ENCODE assay signal across 8 cellular contexts in the genomic region with DNA sequence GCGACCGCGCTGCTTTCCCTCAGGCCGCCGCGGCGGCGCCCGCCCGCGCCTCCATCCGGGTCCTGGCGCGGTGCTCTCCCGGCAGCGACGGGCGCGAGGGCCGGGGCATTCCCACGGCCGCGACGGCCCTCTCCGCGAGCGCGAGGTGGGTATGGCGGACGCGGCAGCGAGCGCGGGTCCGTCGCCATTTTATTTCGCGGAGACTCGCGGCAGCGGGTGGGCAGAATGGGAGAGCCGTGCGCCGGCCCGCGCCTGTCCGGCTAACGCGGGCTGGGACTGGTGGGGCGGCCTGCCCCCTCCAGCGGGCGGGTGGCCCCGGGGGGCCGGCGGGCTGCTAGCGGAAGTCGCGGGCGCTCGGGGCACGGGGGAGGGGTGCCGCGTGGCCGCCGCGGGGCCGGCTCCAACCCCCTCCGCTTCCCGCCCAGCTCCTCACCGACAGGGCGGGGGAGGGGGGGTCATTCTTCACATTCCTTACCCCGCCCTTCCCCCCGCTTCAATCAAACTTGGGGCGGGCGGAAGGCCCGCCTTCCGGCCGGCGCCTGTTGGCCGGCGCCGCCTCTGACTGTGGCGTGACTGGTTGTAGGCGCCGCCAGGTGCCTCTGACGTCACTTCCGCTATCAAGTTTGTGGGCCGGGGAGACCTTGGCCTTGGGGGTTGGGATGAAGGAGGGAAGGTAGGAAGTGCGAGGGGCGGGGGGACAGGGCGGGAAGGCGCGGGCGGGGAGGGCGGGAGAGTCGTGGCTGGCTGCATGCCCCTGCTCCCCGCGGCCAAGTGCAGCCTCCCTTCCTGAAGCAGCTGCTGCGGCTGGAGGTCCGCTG.
DNase-seq lines count a peak whose midpoint lies in the region; ATAC-seq, FAIRE-seq and TF ChIP-seq lines count a peak whose summit lies in the region.

No MANE protein-coding gene starts in this region.

- peaks cover 40% of the 10 kb centered on the region for H3K4me1 Mint-ChIP-seq in T-helper 2 cell treated with Interferon-gamma antibody and Interleukin-4, amounts not matched to agents 5 μg/mL and 100 μg/mL, for 36 hours (ENCODE audit: low read depth)
- peaks cover 6% of the 10 kb centered on the region for H3K4me1 Mint-ChIP-seq in astrocyte (ENCODE audit: low read depth, unreplicated experiment)

- H3K27ac ChIP-seq in astrocyte (ENCODE audit: low read depth, low read length) = peak overlapping the region; percentile 99
- peak overlapping the region; percentile 99 for H3K27ac ChIP-seq in rectal smooth muscle tissue (ENCODE audit: low read depth, low read length)
- peak overlapping the region; percentile 65 to 97 for H3K27ac ChIP-seq in aorta (ENCODE audit: low read depth in 1 of 2, low read length in 2 of 2)

- intact Hi-C loops in aorta (cut with DNase I) = loop anchor here in 1 of 2 donors (2.0 kb wide), 1 partner anchor 26 kb away; no protein-coding TSS in a partner anchor

- peak overlapping the region; percentile 94 for H3K27ac Mint-ChIP-seq in T-helper 2 cell treated with Interferon-gamma antibody and Interleukin-4, amounts not matched to agents 5 μg/mL and 100 μg/mL, for 36 hours
- peak overlapping the region; percentile 94 for H3K27ac Mint-ChIP-seq in astrocyte (ENCODE audit: unreplicated experiment)

- H3K27me3 Mint-ChIP-seq in T-helper 2 cell treated with Interferon-gamma antibody and Interleukin-4, amounts not matched to agents 5 μg/mL and 100 μg/mL, for 36 hours (ENCODE audit: low read depth) = no peaks in the 10 kb centered on the region
- H3K27me3 Mint-ChIP-seq in astrocyte (ENCODE audit: low read depth, unreplicated experiment) = no peaks in the 10 kb centered on the region

- H3K4me2 ChIP-seq in astrocyte (ENCODE audit: low read length) = peak overlapping the region; percentile 92

- peak; percentile 86 for DNase-seq in NCI-H187 treated with DMSO at 0.1 percent for 48 hours (lab: John Stamatoyannopoulos, UW)
- peak; percentile 94 for DNase-seq in T-helper 2 cell treated with Interferon-gamma antibody and Interleukin-4, amounts not matched to agents 5 μg/mL and 100 μg/mL, for 36 hours (ENCODE audit: low spot score)
- DNase-seq in astrocyte (ENCODE audit: low read depth) = peak; percentile 97
- peak; percentile 93 for DNase-seq in hepatic stellate cell (ENCODE audit: low spot score)
- DNase-seq in aorta = peak; percentile 98

- H3K4me1 ChIP-seq in astrocyte (ENCODE audit: insufficient read depth, low read length) = peaks cover 10% of the 10 kb centered on the region
- H3K4me1 ChIP-seq in rectal smooth muscle tissue (ENCODE audit: control insufficient read depth, insufficient read depth, low read length) = peaks cover 34% of the 10 kb centered on the region
- peaks cover 0 to 2% of the 10 kb centered on the region in 2 donors for H3K4me1 ChIP-seq in aorta (ENCODE audit: control insufficient read depth in 1 of 2, insufficient read depth in 2 of 2, low read length in 2 of 2)

- H3K9ac ChIP-seq in astrocyte (ENCODE audit: low read length) (peak overlapping the region; percentile 99), rectal smooth muscle tissue (ENCODE audit: low read length) (peak overlapping the region; percentile 91)

- peaks cover 44% of the 10 kb centered on the region for H4K20me1 ChIP-seq in astrocyte (ENCODE audit: insufficient read depth, low read length)

- H3K27me3 ChIP-seq in astrocyte (ENCODE audit: insufficient read depth, low read length) (no peaks in the 10 kb centered on the region), rectal smooth muscle tissue (ENCODE audit: control insufficient read depth, insufficient read depth, low read length) (no peaks in the 10 kb centered on the region), aorta (ENCODE audit: control insufficient read depth in 1 of 2, insufficient read depth in 2 of 2, low read length in 1 of 2) (no peaks in the 10 kb centered on the region)

- TF ChIP-seq POLR2A in GM18505 (IDR thresholded peaks at IDR 0.05; ENCODE audit: borderline replicate concordance, extremely low read depth, insufficient read depth, insufficient read length) = peak; percentile 85

- ATAC-seq in GM18505 (IDR thresholded peaks at IDR 0.05; ENCODE audit: unreplicated experiment) (peak; percentile 62), HG02970 (IDR thresholded peaks at IDR 0.05; ENCODE audit: low FRiP score, unreplicated experiment) (peak; percentile 65), aorta (ENCODE audit: low FRiP score) (peak; percentile 90)

- WGBS in aorta, 2 donors = 0 to 1% methylated on average over 61 to 100 of the region's 100 CpGs

- H3K4me3 Mint-ChIP-seq in T-helper 2 cell treated with Interferon-gamma antibody and Interleukin-4, amounts not matched to agents 5 μg/mL and 100 μg/mL, for 36 hours = peak overlapping the region; percentile 91
- peak overlapping the region; percentile 93 for H3K4me3 Mint-ChIP-seq in astrocyte (ENCODE audit: unreplicated experiment)

- peaks cover 18% of the 10 kb centered on the region for H3K36me3 Mint-ChIP-seq in T-helper 2 cell treated with Interferon-gamma antibody and Interleukin-4, amounts not matched to agents 5 μg/mL and 100 μg/mL, for 36 hours (ENCODE audit: low read depth)
- H3K36me3 Mint-ChIP-seq in astrocyte (ENCODE audit: low read depth, unreplicated experiment) = no peaks in the 10 kb centered on the region

- no peak for FAIRE-seq in astrocyte (lab: Jason Lieb, UNC)

- peaks cover 47% of the 10 kb centered on the region for H3K79me2 ChIP-seq in astrocyte (ENCODE audit: insufficient read depth, low read length)

- H3K4me3 ChIP-seq in astrocyte (ENCODE audit: insufficient read depth, low read depth, low read length) (peak overlapping the region; percentile 99), rectal smooth muscle tissue (ENCODE audit: low read length) (peak overlapping the region; percentile 93), aorta (ENCODE audit: low read length in 2 of 2) (peak overlapping the region; percentile 88 to 99)

- TF ChIP-seq CTCF in astrocyte (IDR thresholded peaks at IDR 0.05; ENCODE audit: insufficient read depth, low read depth, low read length) = no peak

- peak overlapping the region; percentile 63 for H2AFZ ChIP-seq in astrocyte (ENCODE audit: low read depth, low read length)

- no peaks in the 10 kb centered on the region for H3K9me3 ChIP-seq in astrocyte (ENCODE audit: insufficient read depth, low read depth, low read length)
- no peaks in the 10 kb centered on the region for H3K9me3 ChIP-seq in aorta (ENCODE audit: control insufficient read depth, low read length)

- H3K9me3 Mint-ChIP-seq in T-helper 2 cell treated with Interferon-gamma antibody and Interleukin-4, amounts not matched to agents 5 μg/mL and 100 μg/mL, for 36 hours = no peaks in the 10 kb centered on the region
- no peaks in the 10 kb centered on the region for H3K9me3 Mint-ChIP-seq in astrocyte (ENCODE audit: unreplicated experiment)

- H3K36me3 ChIP-seq in astrocyte (ENCODE audit: insufficient read depth, low read length) (no peaks in the 10 kb centered on the region), rectal smooth muscle tissue (ENCODE audit: control insufficient read depth, insufficient read depth, low read length) (no peaks in the 10 kb centered on the region), aorta (ENCODE audit: control insufficient read depth in 1 of 2, insufficient read depth in 2 of 2, low read length in 1 of 2) (no peaks in the 10 kb centered on the region)

Comparison
In these comparisons a context has a peak if more than half of its experiments do, and no peak if none do; other contexts are left out.
1. Peak in every context shown above with its lines: DNase-seq, ATAC-seq, H3K4me3 ChIP-seq and H3K27ac ChIP-seq.